Comparison of ENCODE assay signal across 3 cellular contexts in the genomic region with DNA sequence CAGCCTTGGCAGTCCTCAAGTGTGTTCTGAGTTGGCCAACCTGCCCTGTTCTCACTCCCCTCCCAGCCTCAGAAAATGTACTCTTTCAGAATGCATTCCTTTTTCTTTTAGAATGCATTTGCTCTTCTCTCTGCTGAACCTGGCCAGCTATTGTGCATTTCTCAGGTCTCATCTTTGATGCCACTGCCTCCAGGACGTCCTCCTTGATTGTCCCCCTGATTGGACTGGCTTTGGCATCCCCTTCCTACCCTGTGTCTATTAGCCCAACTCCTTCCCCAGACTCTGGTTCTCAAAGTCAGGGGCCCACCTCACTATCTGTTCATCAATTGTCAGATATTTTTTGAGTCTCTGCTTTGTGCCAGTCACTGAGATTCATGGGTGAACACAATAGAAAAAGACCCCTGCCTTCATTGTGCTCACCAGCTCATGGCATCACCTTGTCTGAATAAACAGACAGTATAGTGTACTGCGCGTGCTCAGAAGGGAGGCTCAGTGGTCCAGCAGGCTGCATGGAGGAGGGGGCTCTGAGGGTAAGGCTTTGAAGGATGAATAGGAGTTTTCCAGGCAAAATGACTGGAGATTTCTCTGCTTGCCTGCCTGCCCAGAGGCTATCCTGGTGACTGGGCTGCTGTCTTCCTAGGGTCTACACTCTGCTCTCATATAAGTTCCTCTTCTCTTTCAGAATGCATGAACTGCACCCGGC.
TF ChIP-seq lines count a peak whose summit lies in the region.

No MANE protein-coding gene starts in this region.

TF ChIP-seq in A549, 52 proteins besides CTCF, POLR2A, EP300 and RAD21 (continued from another document):
- no peak for TF ChIP-seq GATA3 (IDR thresholded peaks at IDR 0.05; ENCODE audit: borderline replicate concordance)
- TF ChIP-seq, protein P1, sequence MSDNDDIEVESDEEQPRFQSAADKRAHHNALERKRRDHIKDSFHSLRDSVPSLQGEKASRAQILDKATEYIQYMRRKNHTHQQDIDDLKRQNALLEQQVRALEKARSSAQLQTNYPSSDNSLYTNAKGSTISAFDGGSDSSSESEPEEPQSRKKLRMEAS (IDR thresholded peaks at IDR 0.05) = no peak
- TF ChIP-seq CHD2 (IDR thresholded peaks at IDR 0.05; ENCODE audit: low read length, partially characterized antibody) = no peak
- no peak for TF ChIP-seq NFE2L2 (conservative IDR thresholded peaks at IDR 0.05; ENCODE audit: low read length)
TF ChIP-seq in A549: peak in this region for 1.

TF ChIP-seq in HEK293, 187 proteins besides CTCF, POLR2A, EP300 and RAD21 (continued from another document):
- TF ChIP-seq KLF1 (tag by site-specific recombination; IDR thresholded peaks at IDR 0.05) = no peak
- TF ChIP-seq BCL11A (tag by site-specific recombination; IDR thresholded peaks at IDR 0.05; ENCODE audit: low read depth) = 0 out of 2 replicates have a peak, but pooled peaks have one; percentile 16
- TF ChIP-seq, protein P2, sequence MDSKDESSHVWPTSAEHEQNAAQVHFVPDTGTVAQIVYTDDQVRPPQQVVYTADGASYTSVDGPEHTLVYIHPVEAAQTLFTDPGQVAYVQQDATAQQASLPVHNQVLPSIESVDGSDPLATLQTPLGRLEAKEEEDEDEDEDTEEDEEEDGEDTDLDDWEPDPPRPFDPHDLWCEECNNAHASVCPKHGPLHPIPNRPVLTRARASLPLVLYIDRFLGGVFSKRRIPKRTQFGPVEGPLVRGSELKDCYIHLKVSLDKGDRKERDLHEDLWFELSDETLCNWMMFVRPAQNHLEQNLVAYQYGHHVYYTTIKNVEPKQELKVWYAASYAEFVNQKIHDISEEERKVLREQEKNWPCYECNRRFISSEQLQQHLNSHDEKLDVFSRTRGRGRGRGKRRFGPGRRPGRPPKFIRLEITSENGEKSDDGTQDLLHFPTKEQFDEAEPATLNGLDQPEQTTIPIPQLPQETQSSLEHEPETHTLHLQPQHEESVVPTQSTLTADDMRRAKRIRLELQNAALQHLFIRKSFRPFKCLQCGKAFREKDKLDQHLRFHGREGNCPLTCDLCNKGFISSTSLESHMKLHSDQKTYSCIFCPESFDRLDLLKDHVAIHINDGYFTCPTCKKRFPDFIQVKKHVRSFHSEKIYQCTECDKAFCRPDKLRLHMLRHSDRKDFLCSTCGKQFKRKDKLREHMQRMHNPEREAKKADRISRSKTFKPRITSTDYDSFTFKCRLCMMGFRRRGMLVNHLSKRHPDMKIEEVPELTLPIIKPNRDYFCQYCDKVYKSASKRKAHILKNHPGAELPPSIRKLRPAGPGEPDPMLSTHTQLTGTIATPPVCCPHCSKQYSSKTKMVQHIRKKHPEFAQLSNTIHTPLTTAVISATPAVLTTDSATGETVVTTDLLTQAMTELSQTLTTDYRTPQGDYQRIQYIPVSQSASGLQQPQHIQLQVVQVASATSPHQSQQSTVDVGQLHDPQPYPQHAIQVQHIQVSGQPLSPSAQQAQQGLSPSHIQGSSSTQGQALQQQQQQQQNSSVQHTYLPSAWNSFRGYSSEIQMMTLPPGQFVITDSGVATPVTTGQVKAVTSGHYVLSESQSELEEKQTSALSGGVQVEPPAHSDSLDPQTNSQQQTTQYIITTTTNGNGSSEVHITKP (tag by site-specific recombination; IDR thresholded peaks at IDR 0.05) = no peak

TF ChIP-seq in K562, 482 proteins besides CTCF, POLR2A, EP300 and RAD21 (continued from another document):
- TF ChIP-seq, protein P3, sequence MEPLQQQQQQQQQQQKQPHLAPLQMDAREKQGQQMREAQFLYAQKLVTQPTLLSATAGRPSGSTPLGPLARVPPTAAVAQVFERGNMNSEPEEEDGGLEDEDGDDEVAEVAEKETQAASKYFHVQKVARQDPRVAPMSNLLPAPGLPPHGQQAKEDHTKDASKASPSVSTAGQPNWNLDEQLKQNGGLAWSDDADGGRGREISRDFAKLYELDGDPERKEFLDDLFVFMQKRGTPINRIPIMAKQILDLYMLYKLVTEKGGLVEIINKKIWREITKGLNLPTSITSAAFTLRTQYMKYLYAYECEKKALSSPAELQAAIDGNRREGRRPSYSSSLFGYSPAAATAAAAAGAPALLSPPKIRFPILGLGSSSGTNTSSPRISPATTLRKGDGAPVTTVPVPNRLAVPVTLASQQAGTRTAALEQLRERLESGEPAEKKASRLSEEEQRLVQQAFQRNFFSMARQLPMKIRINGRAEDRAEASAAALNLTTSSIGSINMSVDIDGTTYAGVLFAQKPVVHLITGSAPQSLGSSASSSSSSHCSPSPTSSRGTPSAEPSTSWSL (CRISPR knock-in tag; IDR thresholded peaks at IDR 0.05; ENCODE audit: borderline replicate concordance) = no peak
- peak; percentile 20 for TF ChIP-seq RBM25 (IDR thresholded peaks at IDR 0.05; ENCODE audit: low read depth, low read length, severe bottlenecking)
- no peak for TF ChIP-seq TSC22D4 (tag; IDR thresholded peaks at IDR 0.05)
